In genomic region chr9:132114102-132114707, GRCh38 we compare ENCODE assay signal across 1 cellular context.
A peak's percentile ranks its signal among the peaks of the same experiment; 100 is the strongest.
TF ChIP-seq lines count a peak whose summit lies in the region.

No MANE protein-coding gene starts in this region.

TF ChIP-seq in HepG2, 621 proteins besides CTCF, POLR2A, EP300 and RAD21 (continued from another document and continues in another):
- peak; percentile 92; the same call in 1 of the 2 replicates for TF ChIP-seq TIGD3 (CRISPR knock-in tag; IDR thresholded peaks at IDR 0.05; ENCODE audit: borderline replicate concordance)
- TF ChIP-seq, protein P1, sequence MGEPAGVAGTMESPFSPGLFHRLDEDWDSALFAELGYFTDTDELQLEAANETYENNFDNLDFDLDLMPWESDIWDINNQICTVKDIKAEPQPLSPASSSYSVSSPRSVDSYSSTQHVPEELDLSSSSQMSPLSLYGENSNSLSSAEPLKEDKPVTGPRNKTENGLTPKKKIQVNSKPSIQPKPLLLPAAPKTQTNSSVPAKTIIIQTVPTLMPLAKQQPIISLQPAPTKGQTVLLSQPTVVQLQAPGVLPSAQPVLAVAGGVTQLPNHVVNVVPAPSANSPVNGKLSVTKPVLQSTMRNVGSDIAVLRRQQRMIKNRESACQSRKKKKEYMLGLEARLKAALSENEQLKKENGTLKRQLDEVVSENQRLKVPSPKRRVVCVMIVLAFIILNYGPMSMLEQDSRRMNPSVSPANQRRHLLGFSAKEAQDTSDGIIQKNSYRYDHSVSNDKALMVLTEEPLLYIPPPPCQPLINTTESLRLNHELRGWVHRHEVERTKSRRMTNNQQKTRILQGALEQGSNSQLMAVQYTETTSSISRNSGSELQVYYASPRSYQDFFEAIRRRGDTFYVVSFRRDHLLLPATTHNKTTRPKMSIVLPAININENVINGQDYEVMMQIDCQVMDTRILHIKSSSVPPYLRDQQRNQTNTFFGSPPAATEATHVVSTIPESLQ (CRISPR knock-in tag; conservative IDR thresholded peaks at IDR 0.05), result peak; percentile 99
- 0 out of 2 replicates have a peak, but pooled peaks have one; percentile 24 for TF ChIP-seq ADNP (CRISPR knock-in tag; IDR thresholded peaks at IDR 0.05)
- peak; percentile 82; the same call in 1 of the 2 replicates for TF ChIP-seq ZFP82 (CRISPR knock-in tag; IDR thresholded peaks at IDR 0.05; ENCODE audit: borderline replicate concordance)
- no peak for TF ChIP-seq RBAK (CRISPR knock-in tag; IDR thresholded peaks at IDR 0.05)
- peak; percentile 86 for TF ChIP-seq HIVEP1 (CRISPR knock-in tag; IDR thresholded peaks at IDR 0.05)
- TF ChIP-seq SCMH1 (CRISPR knock-in tag; IDR thresholded peaks at IDR 0.05; ENCODE audit: borderline replicate concordance), result no peak
- TF ChIP-seq NRL (CRISPR knock-in tag; IDR thresholded peaks at IDR 0.05; ENCODE audit: borderline replicate concordance), result peak; percentile 89
- TF ChIP-seq KAT7 (CRISPR knock-in tag; IDR thresholded peaks at IDR 0.05; ENCODE audit: borderline replicate concordance), result 0 out of 2 replicates have a peak, but pooled peaks have one; percentile 78
- peak; percentile 80; the same call in 1 of the 2 replicates for TF ChIP-seq ZKSCAN8 (CRISPR knock-in tag; IDR thresholded peaks at IDR 0.05; ENCODE audit: borderline replicate concordance)
- peak; percentile 94 for TF ChIP-seq ZBTB43 (CRISPR knock-in tag; conservative IDR thresholded peaks at IDR 0.05)
- TF ChIP-seq ZNF446 (CRISPR knock-in tag; IDR thresholded peaks at IDR 0.05), result peak; percentile 99
- TF ChIP-seq RELA (CRISPR knock-in tag; IDR thresholded peaks at IDR 0.05), result peak; percentile 85; the same call in 1 of the 2 replicates
- TF ChIP-seq, protein P2, sequence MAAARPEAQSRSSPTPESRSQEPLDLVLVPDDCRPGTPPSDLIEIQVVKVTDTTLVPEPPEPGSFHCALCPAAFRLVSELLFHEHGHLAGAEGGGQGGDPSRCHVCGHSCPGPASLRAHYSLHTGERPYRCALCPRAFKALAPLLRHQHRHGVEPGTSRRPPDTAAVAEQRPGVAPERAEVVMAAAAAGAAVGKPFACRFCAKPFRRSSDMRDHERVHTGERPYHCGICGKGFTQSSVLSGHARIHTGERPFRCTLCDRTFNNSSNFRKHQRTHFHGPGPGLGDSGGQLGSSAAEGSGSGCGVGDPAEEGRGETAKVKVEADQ (CRISPR knock-in tag; IDR thresholded peaks at IDR 0.05; ENCODE audit: borderline replicate concordance), result peak; percentile 76; the same call in 1 of the 2 replicates
- no peak for TF ChIP-seq ZFP62 (CRISPR knock-in tag; IDR thresholded peaks at IDR 0.05)
- peak; percentile 98 for TF ChIP-seq TGIF2 (CRISPR knock-in tag; IDR thresholded peaks at IDR 0.05)
- TF ChIP-seq, protein P3, sequence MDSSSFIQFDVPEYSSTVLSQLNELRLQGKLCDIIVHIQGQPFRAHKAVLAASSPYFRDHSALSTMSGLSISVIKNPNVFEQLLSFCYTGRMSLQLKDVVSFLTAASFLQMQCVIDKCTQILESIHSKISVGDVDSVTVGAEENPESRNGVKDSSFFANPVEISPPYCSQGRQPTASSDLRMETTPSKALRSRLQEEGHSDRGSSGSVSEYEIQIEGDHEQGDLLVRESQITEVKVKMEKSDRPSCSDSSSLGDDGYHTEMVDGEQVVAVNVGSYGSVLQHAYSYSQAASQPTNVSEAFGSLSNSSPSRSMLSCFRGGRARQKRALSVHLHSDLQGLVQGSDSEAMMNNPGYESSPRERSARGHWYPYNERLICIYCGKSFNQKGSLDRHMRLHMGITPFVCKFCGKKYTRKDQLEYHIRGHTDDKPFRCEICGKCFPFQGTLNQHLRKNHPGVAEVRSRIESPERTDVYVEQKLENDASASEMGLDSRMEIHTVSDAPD (CRISPR knock-in tag; IDR thresholded peaks at IDR 0.05), result no peak
- no peak for TF ChIP-seq AGO1 (IDR thresholded peaks at IDR 0.05; ENCODE audit: low read depth, low read length, poor library complexity, severe bottlenecking)
- TF ChIP-seq FOXC1 (CRISPR knock-in tag; IDR thresholded peaks at IDR 0.05; ENCODE audit: borderline replicate concordance), result peak; percentile 93; the same call in 1 of the 2 replicates
- peak; percentile 52; the same call in 1 of the 2 replicates for TF ChIP-seq ZNF337 (CRISPR knock-in tag; IDR thresholded peaks at IDR 0.05; ENCODE audit: borderline replicate concordance, low read depth)
- peak; percentile 94 for TF ChIP-seq ZNF335 (CRISPR knock-in tag; IDR thresholded peaks at IDR 0.05)
- TF ChIP-seq HES4 (CRISPR knock-in tag; IDR thresholded peaks at IDR 0.05; ENCODE audit: borderline replicate concordance), result peak; percentile 100
- TF ChIP-seq HNF4A (CRISPR knock-in tag; IDR thresholded peaks at IDR 0.05), result peak; percentile 30; the same call in 1 of the 2 replicates
- peak; percentile 74; the same call in 1 of the 2 replicates for TF ChIP-seq REXO4 (CRISPR knock-in tag; IDR thresholded peaks at IDR 0.05; ENCODE audit: borderline replicate concordance)
- TF ChIP-seq ELF1 (CRISPR knock-in tag; IDR thresholded peaks at IDR 0.05), result 0 out of 2 replicates have a peak, but pooled peaks have one; percentile 38
- TF ChIP-seq SIX1 (CRISPR knock-in tag; IDR thresholded peaks at IDR 0.05; ENCODE audit: borderline replicate concordance), result peak; percentile 74; the same call in 1 of the 2 replicates
- TF ChIP-seq PATZ1 (CRISPR knock-in tag; IDR thresholded peaks at IDR 0.05), result peak; percentile 81
- TF ChIP-seq MTF2 (CRISPR knock-in tag; IDR thresholded peaks at IDR 0.05; ENCODE audit: borderline replicate concordance), result peak; percentile 51; the same call in 1 of the 2 replicates
- TF ChIP-seq RAD51 (IDR thresholded peaks at IDR 0.05; ENCODE audit: borderline replicate concordance), result no peak
- no peak for TF ChIP-seq ZNF17 (CRISPR knock-in tag; IDR thresholded peaks at IDR 0.05)
- TF ChIP-seq HNF1A (IDR thresholded peaks at IDR 0.05; ENCODE audit: low read depth), result no peak
- no peak for TF ChIP-seq HNF1A (CRISPR knock-in tag; IDR thresholded peaks at IDR 0.05; ENCODE audit: borderline replicate concordance)
- no peak for TF ChIP-seq CEBPZ (IDR thresholded peaks at IDR 0.05; ENCODE audit: low read length)
- TF ChIP-seq MYNN (CRISPR knock-in tag; IDR thresholded peaks at IDR 0.05; ENCODE audit: low read depth), result peak; percentile 97; the same call in 1 of the 2 replicates
- peak; percentile 94 for TF ChIP-seq ZNF639 (CRISPR knock-in tag; conservative IDR thresholded peaks at IDR 0.05)
- TF ChIP-seq ZFP36L2 (CRISPR knock-in tag; IDR thresholded peaks at IDR 0.05), result peak; percentile 99
